Comparison of ENCODE assay signal across 8 cellular contexts in genomic region chr9:78236511-78236950, GRCh38. TPM values are rescaled to one million over a fixed set of nuclear protein-coding genes. Genes with fewer than 3 reads are reported as not detected.
A peak's percentile ranks its signal among the peaks of the same experiment; 100 is the strongest.
DNase-seq lines count a peak whose midpoint lies in the region; ATAC-seq and TF ChIP-seq lines count a peak whose summit lies in the region.

No MANE protein-coding gene starts in this region.

- CTCF ChIA-PET in activated CD4-positive, alpha-beta T cell treated with anti-CD3 and anti-CD28 coated beads for 36 hours (lab: Charles Lee): interaction anchor here (0.6 to 1.0 kb wide), 3 partner anchors 140 to 468 kb away, joined by 3 to 4 read pairs (median 4); no protein-coding TSS in a partner anchor

- intact Hi-C loops in activated CD4-positive, alpha-beta T cell treated with anti-CD3 and anti-CD28 coated beads for 36 hours (cut with DNase I, micrococcal nuclease): loop anchor here (1.0 to 5.0 kb wide), 7 partner anchors 60 to 1336 kb away; partner anchors contain the start of genes TLE4 (in 1 of the 2) and VPS13A (in 1 of the 2)
- intact Hi-C loops in dendritic cell treated with granulocyte-macrophage colony-stimulating factor and Interleukin-4, amounts not matched to agents 40 ng/mL and 50 ng/mL, for 4 days (cut with micrococcal nuclease): no loop called here
- intact Hi-C loops in mucosa of descending colon (cut with DNase I, micrococcal nuclease): no loop called here

- TF ChIP-seq CTCF in mucosa of descending colon (IDR thresholded peaks at IDR 0.05): no peak

- peaks cover 33% of the 10 kb centered on the region for H3K4me1 Mint-ChIP-seq in activated CD4-positive, alpha-beta T cell treated with anti-CD3 and anti-CD28 coated beads for 36 hours
- peaks cover 28% of the 10 kb centered on the region for H3K4me1 Mint-ChIP-seq in dendritic cell treated with granulocyte-macrophage colony-stimulating factor and Interleukin-4, amounts not matched to agents 40 ng/mL and 50 ng/mL, for 4 days (ENCODE audit: low read depth)

- peak; percentile 8 for ATAC-seq in activated CD4-positive, alpha-beta T cell treated with anti-CD3 and anti-CD28 coated beads for 36 hours
- peak; percentile 15 for ATAC-seq in HG02759 (IDR thresholded peaks at IDR 0.05; ENCODE audit: unreplicated experiment)
- ATAC-seq in mucosa of descending colon: peak; percentile 20

- POLR2A ChIA-PET in activated CD4-positive, alpha-beta T cell treated with anti-CD3 and anti-CD28 coated beads for 36 hours (lab: Charles Lee): interaction anchor here (0.5 to 0.7 kb wide), 3 partner anchors 56 to 75 kb away, joined by 3 to 5 read pairs (median 5); no protein-coding TSS in a partner anchor

- peaks cover 4% of the 10 kb centered on the region for H3K4me1 ChIP-seq in mucosa of descending colon (ENCODE audit: low read depth)

- H3K4me3 ChIP-seq in mucosa of descending colon: peak overlapping the region; percentile 63

- H3K27me3 Mint-ChIP-seq in activated CD4-positive, alpha-beta T cell treated with anti-CD3 and anti-CD28 coated beads for 36 hours: no peaks in the 10 kb centered on the region
- no peaks in the 10 kb centered on the region for H3K27me3 Mint-ChIP-seq in dendritic cell treated with granulocyte-macrophage colony-stimulating factor and Interleukin-4, amounts not matched to agents 40 ng/mL and 50 ng/mL, for 4 days

- DNase-seq in activated CD4-positive, alpha-beta T cell treated with anti-CD3 and anti-CD28 coated beads for 36 hours: no peak
- no peak for DNase-seq in activated CD4-positive, alpha-beta T cell treated with anti-CD3 and anti-CD28 coated beads, Interleukin-2, amount 50 U/mL, for 4 hours
- peak; percentile 79 for DNase-seq in NCI-H69 (lab: John Stamatoyannopoulos, UW)
- no peak for DNase-seq in mucosa of descending colon
- no peak for DNase-seq in HK-2 (ENCODE audit: unreplicated experiment)
- DNase-seq in GDM1 (lab: John Stamatoyannopoulos, UW): no peak

- no peaks in the 10 kb centered on the region for H3K9me3 ChIP-seq in mucosa of descending colon

- H3K27ac Mint-ChIP-seq in activated CD4-positive, alpha-beta T cell treated with anti-CD3 and anti-CD28 coated beads for 36 hours: peak overlapping the region; percentile 66
- H3K27ac Mint-ChIP-seq in dendritic cell treated with granulocyte-macrophage colony-stimulating factor and Interleukin-4, amounts not matched to agents 40 ng/mL and 50 ng/mL, for 4 days: peak overlapping the region; percentile 91

- H3K4me3 Mint-ChIP-seq in activated CD4-positive, alpha-beta T cell treated with anti-CD3 and anti-CD28 coated beads for 36 hours: no peak overlapping the region
- H3K4me3 Mint-ChIP-seq in dendritic cell treated with granulocyte-macrophage colony-stimulating factor and Interleukin-4, amounts not matched to agents 40 ng/mL and 50 ng/mL, for 4 days: peak overlapping the region; percentile 92

- H3K36me3 Mint-ChIP-seq in activated CD4-positive, alpha-beta T cell treated with anti-CD3 and anti-CD28 coated beads for 36 hours (ENCODE audit: low read depth): peaks cover 22% of the 10 kb centered on the region
- H3K36me3 Mint-ChIP-seq in dendritic cell treated with granulocyte-macrophage colony-stimulating factor and Interleukin-4, amounts not matched to agents 40 ng/mL and 50 ng/mL, for 4 days (ENCODE audit: low read depth): peaks cover 19% of the 10 kb centered on the region

- no peaks in the 10 kb centered on the region for H3K9me3 Mint-ChIP-seq in activated CD4-positive, alpha-beta T cell treated with anti-CD3 and anti-CD28 coated beads for 36 hours (ENCODE audit: low read depth)
- H3K9me3 Mint-ChIP-seq in dendritic cell treated with granulocyte-macrophage colony-stimulating factor and Interleukin-4, amounts not matched to agents 40 ng/mL and 50 ng/mL, for 4 days: no peaks in the 10 kb centered on the region

- no peaks in the 10 kb centered on the region for H3K36me3 ChIP-seq in mucosa of descending colon (ENCODE audit: low read depth)

RNA-seq across cellular contexts. Expression of gene CEP78, which starts 0.7 kb away (rescaled TPM):
- total RNA-seq in activated CD4-positive, alpha-beta T cell treated with anti-CD3 and anti-CD28 coated beads for 36 hours: 10 to 100 TPM; 35.0 to 39.2 TPM
- 10 to 100 TPM in 2 of 3 donors, 1 to 10 TPM in 1; 5.7 to 15.6 (median 11.2) TPM for total RNA-seq in mucosa of descending colon

Comparison
In these comparisons a context has a peak if more than half of its experiments do, and no peak if none do; other contexts are left out.
1. intact Hi-C loops: an anchor here in activated CD4-positive, alpha-beta T cell treated with anti-CD3 and anti-CD28 coated beads for 36 hours (1.0 to 5.0 kb wide); none called in dendritic cell treated with granulocyte-macrophage colony-stimulating factor and Interleukin-4, amounts not matched to agents 40 ng/mL and 50 ng/mL, for 4 days and mucosa of descending colon.